In the genomic region with DNA sequence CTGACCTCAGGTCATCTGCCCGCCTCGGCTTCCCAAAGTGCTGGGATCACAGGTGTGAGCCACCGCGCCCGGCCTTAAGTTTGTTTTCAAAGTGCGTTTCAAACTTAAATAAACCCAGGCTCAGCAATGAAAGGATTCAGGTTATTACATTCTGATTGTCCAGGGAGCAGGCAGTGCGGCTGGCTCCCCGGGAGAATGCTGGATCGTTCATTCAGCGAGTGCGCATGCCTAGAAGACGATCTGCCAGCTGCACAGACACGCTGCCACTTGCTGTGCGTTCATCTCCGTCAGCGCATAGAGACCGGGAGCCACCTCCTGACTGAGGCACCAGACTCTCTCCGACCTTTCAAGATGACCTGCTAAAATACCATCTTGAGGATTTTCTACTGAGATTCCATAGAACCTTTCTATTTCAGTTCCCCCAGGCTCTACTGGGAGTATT, we compare ENCODE assay signal across 1 cellular context.
TF ChIP-seq lines count a peak whose summit lies in the region.

No MANE protein-coding gene starts in this region.

TF ChIP-seq in GM23338, 12 proteins besides CTCF, POLR2A, EP300 and RAD21 (continued from another document):
- TF ChIP-seq, protein P1, sequence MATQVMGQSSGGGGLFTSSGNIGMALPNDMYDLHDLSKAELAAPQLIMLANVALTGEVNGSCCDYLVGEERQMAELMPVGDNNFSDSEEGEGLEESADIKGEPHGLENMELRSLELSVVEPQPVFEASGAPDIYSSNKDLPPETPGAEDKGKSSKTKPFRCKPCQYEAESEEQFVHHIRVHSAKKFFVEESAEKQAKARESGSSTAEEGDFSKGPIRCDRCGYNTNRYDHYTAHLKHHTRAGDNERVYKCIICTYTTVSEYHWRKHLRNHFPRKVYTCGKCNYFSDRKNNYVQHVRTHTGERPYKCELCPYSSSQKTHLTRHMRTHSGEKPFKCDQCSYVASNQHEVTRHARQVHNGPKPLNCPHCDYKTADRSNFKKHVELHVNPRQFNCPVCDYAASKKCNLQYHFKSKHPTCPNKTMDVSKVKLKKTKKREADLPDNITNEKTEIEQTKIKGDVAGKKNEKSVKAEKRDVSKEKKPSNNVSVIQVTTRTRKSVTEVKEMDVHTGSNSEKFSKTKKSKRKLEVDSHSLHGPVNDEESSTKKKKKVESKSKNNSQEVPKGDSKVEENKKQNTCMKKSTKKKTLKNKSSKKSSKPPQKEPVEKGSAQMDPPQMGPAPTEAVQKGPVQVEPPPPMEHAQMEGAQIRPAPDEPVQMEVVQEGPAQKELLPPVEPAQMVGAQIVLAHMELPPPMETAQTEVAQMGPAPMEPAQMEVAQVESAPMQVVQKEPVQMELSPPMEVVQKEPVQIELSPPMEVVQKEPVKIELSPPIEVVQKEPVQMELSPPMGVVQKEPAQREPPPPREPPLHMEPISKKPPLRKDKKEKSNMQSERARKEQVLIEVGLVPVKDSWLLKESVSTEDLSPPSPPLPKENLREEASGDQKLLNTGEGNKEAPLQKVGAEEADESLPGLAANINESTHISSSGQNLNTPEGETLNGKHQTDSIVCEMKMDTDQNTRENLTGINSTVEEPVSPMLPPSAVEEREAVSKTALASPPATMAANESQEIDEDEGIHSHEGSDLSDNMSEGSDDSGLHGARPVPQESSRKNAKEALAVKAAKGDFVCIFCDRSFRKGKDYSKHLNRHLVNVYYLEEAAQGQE (IDR thresholded peaks at IDR 0.05; ENCODE audit: unreplicated experiment), result no peak
- no peak for TF ChIP-seq ETS1 (IDR thresholded peaks at IDR 0.05)
- no peak for TF ChIP-seq EZH2 (IDR thresholded peaks at IDR 0.05; ENCODE audit: low read depth, unreplicated experiment)
